Comparison of ENCODE assay signal across 15 cellular contexts in the genomic region with DNA sequence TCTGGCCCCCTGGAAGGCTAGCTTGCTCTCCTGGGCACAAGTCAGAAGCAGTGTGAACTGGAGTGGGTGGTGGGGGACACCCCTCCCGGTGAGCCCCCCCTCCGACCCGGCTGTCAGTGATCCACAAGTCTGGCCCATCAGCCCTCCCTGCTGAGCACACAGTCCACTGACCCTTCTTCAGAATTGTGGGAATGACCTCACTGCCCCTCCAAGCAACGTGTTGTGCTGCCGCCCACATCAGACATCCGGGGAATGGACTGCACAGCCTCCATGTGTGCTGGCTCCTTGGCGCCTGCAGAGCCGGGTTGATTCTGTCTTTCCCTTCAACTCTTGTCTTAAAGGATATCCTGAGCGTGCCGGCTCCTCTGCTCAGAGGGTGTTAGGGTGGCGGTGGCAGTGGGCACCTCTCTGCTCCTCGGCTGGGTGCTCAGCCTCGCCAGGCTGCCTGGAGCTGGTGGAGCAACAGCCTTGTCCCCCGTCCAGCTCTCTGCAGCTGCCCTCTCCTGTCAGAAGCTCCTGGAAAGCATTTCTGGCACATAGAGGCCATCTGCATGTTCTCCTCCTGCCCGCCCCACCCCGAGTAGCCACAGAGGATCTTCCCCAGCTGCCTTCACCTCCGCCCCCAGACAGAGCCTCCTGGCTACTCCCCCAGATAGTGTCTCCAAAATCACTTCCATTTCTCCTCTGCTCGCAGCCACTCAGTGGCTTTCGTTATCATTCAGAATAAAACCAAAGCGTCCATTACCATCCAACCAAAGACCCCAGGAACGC. TPM values are rescaled to one million over a fixed set of nuclear protein-coding genes. Genes with fewer than 3 reads are reported as not detected.
DNase-seq lines count a peak whose midpoint lies in the region; ATAC-seq, FAIRE-seq and TF ChIP-seq lines count a peak whose summit lies in the region.
"Had no signal": no experiment of that assay in that cellular context is flagged by ENCODE, and none has a peak within 500 bp of the region (broad histone marks: within the 10 kb centered on the region; RNA-seq: fewer than 3 reads in every experiment).

No MANE protein-coding gene starts in this region.

- no peak overlapping the region for H3K27ac Mint-ChIP-seq in stimulated activated naive CD8-positive, alpha-beta T cell treated with anti-CD3 and anti-CD28 coated beads, Interleukin-15, Interleukin-2, amounts not matched to agents 100 ng/mL and 50 ng/mL, for 24 hours
- H3K27ac Mint-ChIP-seq in naive B cell: peak overlapping the region in 2 of 6 donors; percentile 48 to 80

- no peak for DNase-seq in stimulated activated naive CD8-positive, alpha-beta T cell treated with anti-CD3 and anti-CD28 coated beads, Interleukin-15, Interleukin-2, amounts not matched to agents 100 U/mL and 50 U/mL, for 24 hours
- DNase-seq in ascending aorta (ENCODE audit: low spot score in 2 of 2) (no peak), naive B cell (no peak), HT-29 (ENCODE audit: low spot score) (no peak), H54 (ENCODE audit: insufficient read length, low spot score) (no peak)
- DNase-seq: activated CD4-positive, alpha-beta T cell treated with anti-CD3 and anti-CD28 coated beads, Interleukin-2, amount 50 U/mL, for 48 hours; lower lobe of right lung; NCI-H146; stimulated activated naive CD8-positive, alpha-beta T cell treated with anti-CD3 and anti-CD28 coated beads, Interleukin-15, amount 100 ng/mL, for 72 hours had no signal

- peaks cover 20% of the 10 kb centered on the region for H3K27me3 Mint-ChIP-seq in stimulated activated naive CD8-positive, alpha-beta T cell treated with anti-CD3 and anti-CD28 coated beads, Interleukin-15, Interleukin-2, amounts not matched to agents 100 ng/mL and 50 ng/mL, for 24 hours
- H3K27me3 Mint-ChIP-seq in naive B cell: peaks cover 20 to 50% (median 50%) of the 10 kb centered on the region in 3 donors

- ATAC-seq in stimulated activated naive CD8-positive, alpha-beta T cell treated with anti-CD3 and anti-CD28 coated beads, Interleukin-15, Interleukin-2, amounts not matched to agents 100 U/mL and 50 U/mL, for 24 hours: no peak
- ATAC-seq in naive B cell (ENCODE audit: low read depth in 2 of 2): no peak
- ATAC-seq in HG03354 (IDR thresholded peaks at IDR 0.05; ENCODE audit: poor library complexity, severe bottlenecking, unreplicated experiment): no peak
- no peak for ATAC-seq in GM19351 (IDR thresholded peaks at IDR 0.05; ENCODE audit: unreplicated experiment)
- ATAC-seq: lower lobe of right lung; Panc1; stimulated activated naive CD8-positive, alpha-beta T cell treated with anti-CD3 and anti-CD28 coated beads, Interleukin-15, amount 100 ng/mL, for 72 hours had no signal

- intact Hi-C loops in ascending aorta (cut with DNase I): no loop called here

- peaks cover 39% of the 10 kb centered on the region for H3K4me1 Mint-ChIP-seq in stimulated activated naive CD8-positive, alpha-beta T cell treated with anti-CD3 and anti-CD28 coated beads, Interleukin-15, Interleukin-2, amounts not matched to agents 100 ng/mL and 50 ng/mL, for 24 hours (ENCODE audit: low read depth)
- H3K4me1 Mint-ChIP-seq in naive B cell: peaks cover 13 to 22% (median 14%) of the 10 kb centered on the region in 3 donors

- peak overlapping the region; percentile 96 to 100 for H3K27ac ChIP-seq in ascending aorta

- no peak for FAIRE-seq in H54 (lab: Jason Lieb, UNC)
- FAIRE-seq: bronchial epithelial cell, frontal cortex had no signal

- TF ChIP-seq POLR2A in H54 (IDR thresholded peaks at IDR 0.05; ENCODE audit: low read depth, low read length): no peak

- no peaks in the 10 kb centered on the region for H3K36me3 ChIP-seq in ascending aorta
- H3K36me3 ChIP-seq: lower lobe of right lung had no signal

- peak overlapping the region; percentile 38 for H3K4me3 Mint-ChIP-seq in stimulated activated naive CD8-positive, alpha-beta T cell treated with anti-CD3 and anti-CD28 coated beads, Interleukin-15, Interleukin-2, amounts not matched to agents 100 ng/mL and 50 ng/mL, for 24 hours
- peak overlapping the region in 7 of 8 donors; percentile 35 to 84 (median 58) for H3K4me3 Mint-ChIP-seq in naive B cell

- H3K9me3 Mint-ChIP-seq in stimulated activated naive CD8-positive, alpha-beta T cell treated with anti-CD3 and anti-CD28 coated beads, Interleukin-15, Interleukin-2, amounts not matched to agents 100 ng/mL and 50 ng/mL, for 24 hours: no peaks in the 10 kb centered on the region
- peaks cover 0 to 2% (median 0%) of the 10 kb centered on the region in 7 donors for H3K9me3 Mint-ChIP-seq in naive B cell
- H3K9me3 Mint-ChIP-seq: stimulated activated naive CD8-positive, alpha-beta T cell treated with anti-CD3 and anti-CD28 coated beads, Interleukin-15, amount 100 ng/mL, for 72 hours had no signal

- TF ChIP-seq CTCF in ascending aorta (IDR thresholded peaks at IDR 0.05): no peak

- H3K4me3 ChIP-seq in ascending aorta: no peak overlapping the region
- H3K4me3 ChIP-seq: lower lobe of right lung had no signal

- H3K27me3 ChIP-seq in ascending aorta: no peaks in the 10 kb centered on the region

- H3K9me3 ChIP-seq in ascending aorta: no peaks in the 10 kb centered on the region
- H3K9me3 ChIP-seq: lower lobe of right lung had no signal

- H3K36me3 Mint-ChIP-seq in stimulated activated naive CD8-positive, alpha-beta T cell treated with anti-CD3 and anti-CD28 coated beads, Interleukin-15, Interleukin-2, amounts not matched to agents 100 ng/mL and 50 ng/mL, for 24 hours (ENCODE audit: low read depth): peaks cover 3% of the 10 kb centered on the region
- no peaks in the 10 kb centered on the region for H3K36me3 Mint-ChIP-seq in naive B cell

- peaks cover 4 to 12% of the 10 kb centered on the region in 2 donors for H3K4me1 ChIP-seq in ascending aorta

RNA-seq across cellular contexts. Expression of a gene that starts 19.8 kb away (rescaled TPM):
- total RNA-seq in ascending aorta: not detected
- polyA plus RNA-seq in naive B cell (ENCODE audit: low read depth in 6 of 6): not detected
- not detected in 2 replicates for total RNA-seq in HT-29 (2014; rRNA removed; shearing (Covaris generic))

RNA-seq across cellular contexts. Expression of a gene that starts 41.7 kb away (rescaled TPM):
- total RNA-seq in ascending aorta: 18.0 TPM
- 10 to 100 TPM; 16.4 to 35.2 (median 20.7) TPM for polyA plus RNA-seq in naive B cell (ENCODE audit: low read depth in 6 of 6)
- 24.5 and 25.8 TPM in 2 replicates for total RNA-seq in HT-29 (2014; rRNA removed; shearing (Covaris generic))
